In genomic region chr15:70703483-70703882, GRCh38 we compare ENCODE assay signal across 10 cellular contexts. TPM values are rescaled to one million over a fixed set of nuclear protein-coding genes. Genes with fewer than 3 reads are reported as not detected.
A peak's percentile ranks its signal among the peaks of the same experiment; 100 is the strongest.
DNase-seq lines count a peak whose midpoint lies in the region; ATAC-seq and TF ChIP-seq lines count a peak whose summit lies in the region.
"Had no signal": no experiment of that assay in that cellular context is flagged by ENCODE, and none has a peak within 500 bp of the region (broad histone marks: within the 10 kb centered on the region; RNA-seq: fewer than 3 reads in every experiment).

No MANE protein-coding gene starts in this region.

- POLR2A ChIA-PET in Panc1 (lab: Charles Lee) = interaction anchor here (1.0 kb wide), 1 partner anchor 22 kb away, joined by 3 read pairs; no protein-coding TSS in a partner anchor

- no peak overlapping the region for H2BK120ac ChIP-seq in neuronal stem cell (ENCODE audit: low read depth, low read length)

- H4K91ac ChIP-seq in neuronal stem cell (ENCODE audit: low read depth, low read length, poor library complexity) = no peak overlapping the region

- ATAC-seq in Panc1 (peak; percentile 35), HG03460 (IDR thresholded peaks at IDR 0.05; ENCODE audit: unreplicated experiment) (no peak)

- no peak overlapping the region for H3K23ac ChIP-seq in neuronal stem cell (ENCODE audit: low read depth, low read length, poor library complexity)

- H3K4me3 ChIP-seq in Panc1 (ENCODE audit: low read depth in 2 of 2, low read length in 2 of 2) (peak overlapping the region in 1 of 2 experiments; percentile 33; a peak in 3 of 4 replicates), fibroblast of mammary gland (ENCODE audit: control insufficient read depth, low read depth, low read length) (no peak overlapping the region), neuronal stem cell (ENCODE audit: low read length in 2 of 2) (no peak overlapping the region), ovary (no peak overlapping the region)

- peak overlapping the region; percentile 1 for H2AFZ ChIP-seq in neuronal stem cell (ENCODE audit: low read length)

- no peak overlapping the region for H2AK5ac ChIP-seq in neuronal stem cell (ENCODE audit: low read depth, low read length)

- H2BK5ac ChIP-seq in neuronal stem cell (ENCODE audit: low read length) = no peak overlapping the region

- TF ChIP-seq CTCF in Panc1 (IDR thresholded peaks at IDR 0.05) (no peak), fibroblast of mammary gland (conservative IDR thresholded peaks at IDR 0.05; ENCODE audit: control insufficient read depth, insufficient read depth, low read depth, low read length) (no peak), ovary (IDR thresholded peaks at IDR 0.05) (no peak)

- H3K27me3 ChIP-seq in Panc1 (ENCODE audit: control insufficient read depth, insufficient read depth, low read length) (no peaks in the 10 kb centered on the region), neuronal stem cell (ENCODE audit: control insufficient read depth in 3 of 3, insufficient read depth in 3 of 3, low read depth in 1 of 3, low read length in 3 of 3) (no peaks in the 10 kb centered on the region), ovary (no peaks in the 10 kb centered on the region)

- no TSS peak for BruUV-seq in Panc1 (replicated peaks; lab: Mats Ljungman, UMichigan)

- no CpG with 5 or more reads among the region's 5 CpGs for WGBS in neuronal stem cell (ENCODE audit: extremely low coverage in 2 of 2, insufficient read length in 2 of 2, insufficient replicate concordance in 1 of 2), 2 donors
- 68 to 71% (median 68%) methylated on average over 5 of the region's 5 CpGs for WGBS in ovary, 3 donors

- H4K8ac ChIP-seq in neuronal stem cell (ENCODE audit: low read depth, low read length) = no peak overlapping the region

- H3K9me3 ChIP-seq in Panc1 (ENCODE audit: control insufficient read depth, insufficient read depth, low read depth, low read length) = no peaks in the 10 kb centered on the region
- no peaks in the 10 kb centered on the region for H3K9me3 ChIP-seq in neuronal stem cell (replicated peaks in 1 of 2; ENCODE audit: control insufficient read depth in 2 of 2, insufficient read depth in 1 of 2, low read depth in 1 of 2, low read length in 2 of 2)
- H3K9me3 ChIP-seq in ovary = no peaks in the 10 kb centered on the region

- no peak overlapping the region for H3K4ac ChIP-seq in neuronal stem cell (ENCODE audit: low read length)

- H3K79me1 ChIP-seq in neuronal stem cell (ENCODE audit: low read depth, low read length) = no peaks in the 10 kb centered on the region

- no peak overlapping the region for H2BK15ac ChIP-seq in neuronal stem cell (ENCODE audit: low read length)

- H3K36me3 ChIP-seq in Panc1 (ENCODE audit: control insufficient read depth, insufficient read depth, low read length) = no peaks in the 10 kb centered on the region; the same call in 1 of the 2 replicates
- no peaks in the 10 kb centered on the region for H3K36me3 ChIP-seq in neuronal stem cell (replicated peaks in 1 of 2; ENCODE audit: control insufficient read depth in 2 of 2, insufficient read depth in 2 of 2, low read length in 2 of 2)
- no peaks in the 10 kb centered on the region for H3K36me3 ChIP-seq in ovary

- intact Hi-C loops in Panc1 (cut with micrococcal nuclease; ENCODE audit: unreplicated experiment) (no loop called here), ovary (cut with DNase I) (no loop called here)

- TF ChIP-seq POLR2A in ovary (IDR thresholded peaks at IDR 0.05) = no peak

- TF ChIP-seq EP300 in ovary (IDR thresholded peaks at IDR 0.05) = no peak

- no peak overlapping the region for H3K9ac ChIP-seq in neuronal stem cell (ENCODE audit: low read depth, low read length, poor library complexity)

- in situ Hi-C loops in ACHN (cut with HindIII; ENCODE audit: low pct_ligation_motif_present, low pct_unique_long_range_greater_than_20kb, low sequenced_read_pairs) = no loop called here
- in situ Hi-C loops in Panc1 (cut with HindIII; ENCODE audit: low pct_unique_long_range_greater_than_20kb, low sequenced_read_pairs) = no loop called here

- H3K27ac ChIP-seq in Panc1 (ENCODE audit: low read length) (peak overlapping the region; percentile 94), neuronal stem cell (replicated peaks; ENCODE audit: low read length) (no peak overlapping the region), ovary (no peak overlapping the region)

- DNase-seq in ACHN (peak; percentile 47), Panc1 (ENCODE audit: low read depth, low spot score) (no peak), fibroblast of mammary gland (ENCODE audit: low read depth) (peak; percentile 24), neuronal stem cell (ENCODE audit: low spot score) (no peak), ovary (no peak), cerebellar nuclear complex (lab: John Stamatoyannopoulos, UW) (no peak)
- no peak for DNase-seq in activated T-cell treated with anti-CD3 and anti-CD28 coated beads, Interleukin-2, amount 50 U/mL, for 48 hours
- DNase-seq: retina; stimulated activated CD8-positive, alpha-beta memory T cell treated with anti-CD3 and anti-CD28 coated beads, Interleukin-4, amount 100 ng/mL, for 48 hours had no signal

- no peak overlapping the region for H2BK12ac ChIP-seq in neuronal stem cell (ENCODE audit: low read length)

- CTCF ChIA-PET in Panc1 (lab: Charles Lee) = interaction anchor here (0.7 kb wide), 1 partner anchor 19 kb away, joined by 3 read pairs; no protein-coding TSS in a partner anchor

- no peak overlapping the region for H3K18ac ChIP-seq in neuronal stem cell (ENCODE audit: low read length)

- no peak overlapping the region for H3K14ac ChIP-seq in neuronal stem cell (ENCODE audit: low read length)

- H3K4me2 ChIP-seq in neuronal stem cell (ENCODE audit: insufficient read depth, low read length, poor library complexity, severe bottlenecking) = no peak overlapping the region

- H3K4me1 ChIP-seq in Panc1 (ENCODE audit: control insufficient read depth, insufficient read depth, low read length) (peaks cover 86% of the 10 kb centered on the region), neuronal stem cell (ENCODE audit: control insufficient read depth in 2 of 2, insufficient read depth in 1 of 2, low read depth in 1 of 2, low read length in 2 of 2) (peaks cover 10 to 19% of the 10 kb centered on the region in 2 donors), ovary (ENCODE audit: insufficient read depth) (peaks cover 8% of the 10 kb centered on the region)

RNA-seq across cellular contexts. Expression of gene UACA, which starts 59.9 kb away (rescaled TPM):
- total RNA-seq in Panc1 (2021; ENCODE audit: unreplicated experiment) = 303 TPM
- polyA plus RNA-seq in Panc1 (2012; ENCODE audit: insufficient read length) = 124 TPM
- 24.5 TPM for polyA plus RNA-seq in neuronal stem cell (2013, experiment 1 of 2)
- polyA plus RNA-seq in neuronal stem cell (2013, experiment 2 of 2) = 26.6 TPM
- 10 to 100 TPM; 40.7 to 62.0 (median 53.4) TPM for total RNA-seq in ovary
- polyA plus RNA-seq in ovary = 10 to 100 TPM; 28.6 to 45.3 TPM

Comparison
In these comparisons a context has a peak if more than half of its experiments do, and no peak if none do; other contexts are left out.
1. DNase-seq: peak in ACHN (single experiment) and fibroblast of mammary gland (single experiment); none in Panc1 (single experiment), neuronal stem cell (single experiment), ovary (0 of 5), cerebellar nuclear complex (0 of 2) and activated T-cell treated with anti-CD3 and anti-CD28 coated beads, Interleukin-2, amount 50 U/mL, for 48 hours (0 of 2).